In genomic region chr4:41661447-41662076, GRCh38 we compare ENCODE assay signal across 8 cellular contexts.
DNase-seq lines count a peak whose midpoint lies in the region; ATAC-seq and TF ChIP-seq lines count a peak whose summit lies in the region.

No MANE protein-coding gene starts in this region.

- no peak overlapping the region for H3K4me3 ChIP-seq in cardiac fibroblast (replicated peaks in 1 of 2; ENCODE audit: low read depth in 2 of 2, low read length in 2 of 2)

- no peak overlapping the region for H3K27ac Mint-ChIP-seq in CD4-positive, alpha-beta T cell

- intact Hi-C loops in CD4-positive, alpha-beta T cell (cut with DNase I, micrococcal nuclease) = loop anchor here (2.0 kb wide), 1 partner anchor 381 kb away; no protein-coding TSS in a partner anchor

- no peaks in the 10 kb centered on the region for H3K9me3 Mint-ChIP-seq in CD4-positive, alpha-beta T cell

- POLR2A ChIA-PET in CD4-positive, alpha-beta T cell (lab: Charles Lee) = no interaction called here

- peak in 6 of 10 experiments; percentile 1 to 36 (median 6) for DNase-seq in CD4-positive, alpha-beta T cell
- DNase-seq in LoVo (ENCODE audit: low spot score) (peak; percentile 51), SKM-1 (lab: John Stamatoyannopoulos, UW; ENCODE audit: unreplicated experiment) (peak; percentile 38), cardiac fibroblast (ENCODE audit: low read depth in 2 of 2) (peak; percentile 65 to 70), kidney tubule cell (ENCODE audit: low spot score) (peak; percentile 51)
- DNase-seq in stimulated activated CD4-positive, alpha-beta T cell treated with anti-CD3 and anti-CD28 coated beads, Interleukin-4, amount 100 ng/mL, for 24 hours = peak; percentile 41

- no peak for ATAC-seq in CD4-positive, alpha-beta T cell (ENCODE audit: poor library complexity)
- ATAC-seq in GM18909 (IDR thresholded peaks at IDR 0.05; ENCODE audit: poor library complexity, unreplicated experiment) = peak; percentile 70
- ATAC-seq in HG03139 (IDR thresholded peaks at IDR 0.05; ENCODE audit: unreplicated experiment) = no peak

- TF ChIP-seq CTCF in CD4-positive, alpha-beta T cell (IDR thresholded peaks at IDR 0.05) = peak; percentile 83
- TF ChIP-seq CTCF in cardiac fibroblast (IDR thresholded peaks at IDR 0.05; ENCODE audit: low read depth, low read length) = peak; percentile 98

- no peak overlapping the region for H3K27ac ChIP-seq in CD4-positive, alpha-beta T cell (ENCODE audit: low read depth, low read length)

- H3K4me1 Mint-ChIP-seq in CD4-positive, alpha-beta T cell (ENCODE audit: low read depth) = no peaks in the 10 kb centered on the region

- no peak overlapping the region for H3K4me3 Mint-ChIP-seq in CD4-positive, alpha-beta T cell

- H3K9me3 ChIP-seq in CD4-positive, alpha-beta T cell (ENCODE audit: control insufficient read depth, low read length) = no peaks in the 10 kb centered on the region

- peaks cover 21% of the 10 kb centered on the region for H3K27me3 Mint-ChIP-seq in CD4-positive, alpha-beta T cell

- no peaks in the 10 kb centered on the region for H3K36me3 Mint-ChIP-seq in CD4-positive, alpha-beta T cell (ENCODE audit: low read depth)

- peaks cover 5% of the 10 kb centered on the region for H3K27me3 ChIP-seq in CD4-positive, alpha-beta T cell (ENCODE audit: control insufficient read depth, insufficient read depth, low read length)

- CTCF ChIA-PET in CD4-positive, alpha-beta T cell (lab: Charles Lee) = interaction anchor here (1.4 kb wide), 1 partner anchor 380 kb away, joined by 3 read pairs; no protein-coding TSS in a partner anchor

Comparison
In these comparisons a context has a peak if more than half of its experiments do, and no peak if none do; other contexts are left out.
1. DNase-seq: peak in every context shown above with its lines; median percentile 68 in cardiac fibroblast; 51 in LoVo; 51 in kidney tubule cell; 41 in stimulated activated CD4-positive, alpha-beta T cell treated with anti-CD3 and anti-CD28 coated beads, Interleukin-4, amount 100 ng/mL, for 24 hours; 38 in SKM-1; 6 in CD4-positive, alpha-beta T cell.